Comparison of ENCODE assay signal across 28 cellular contexts in genomic region chr16:68362952-68363846, GRCh38.
"Had no signal": no experiment of that assay in that cellular context is flagged by ENCODE, and none has a peak within 500 bp of the region (broad histone marks: within the 10 kb centered on the region; RNA-seq: fewer than 3 reads in every experiment).

No MANE protein-coding gene starts in this region.

- H3K27ac ChIP-seq: epithelial cell of prostate, hepatocyte, transverse colon, vagina had no signal

- H3K36me3 Mint-ChIP-seq: brain; natural killer cell treated with Interleukin-12 subunit alpha and Interleukin-12 subunit beta and Interleukin-15 and Interleukin-18, amount 100 ng/mL, for 72 hours; WTC11 had no signal

- FAIRE-seq: colon, islet of Langerhans, TTC549 had no signal

- H3K9me3 ChIP-seq: transverse colon, vagina had no signal

- H2AFZ ChIP-seq: hepatocyte had no signal

- H3K4me3 ChIP-seq: dorsolateral prefrontal cortex, hepatocyte, lung, transverse colon, vagina had no signal

- H3K4me3 Mint-ChIP-seq: activated CD4-positive, alpha-beta T cell treated with anti-CD3 and anti-CD28 coated beads for 36 hours; activated naive CD8-positive, alpha-beta T cell treated with anti-CD3 and anti-CD28 coated beads, Interleukin-2, amount 50 U/mL, for 24 hours; brain; endodermal cell; mesothelial cell of epicardium; natural killer cell treated with Interleukin-12 subunit alpha and Interleukin-12 subunit beta and Interleukin-15 and Interleukin-18, amount 100 ng/mL, for 72 hours; T-helper 2 cell treated with Interferon-gamma antibody and Interleukin-4, amounts not matched to agents 5 μg/mL and 100 μg/mL, for 36 hours; WTC11 had no signal

- H3K27me3 ChIP-seq: dorsolateral prefrontal cortex, hepatocyte, vagina had no signal

- H3K9me3 Mint-ChIP-seq: activated naive CD8-positive, alpha-beta T cell treated with anti-CD3 and anti-CD28 coated beads, Interleukin-2, amount 50 U/mL, for 24 hours; brain; endodermal cell; mesothelial cell of epicardium; natural killer cell treated with Interleukin-12 subunit alpha and Interleukin-12 subunit beta and Interleukin-15 and Interleukin-18, amount 100 ng/mL, for 72 hours; T-helper 2 cell treated with Interferon-gamma antibody and Interleukin-4, amounts not matched to agents 5 μg/mL and 100 μg/mL, for 36 hours; WTC11 had no signal

- H3K4me1 ChIP-seq: transverse colon had no signal

- DNase-seq: activated CD4-positive, alpha-beta T cell treated with anti-CD3 and anti-CD28 coated beads for 36 hours; activated CD4-positive, alpha-beta T cell treated with anti-CD3 and anti-CD28 coated beads, Interleukin-2, amount 50 U/mL, for 48 hours; activated naive CD4-positive, alpha-beta T cell; activated naive CD8-positive, alpha-beta T cell treated with anti-CD3 and anti-CD28 coated beads, Interleukin-2, amount 50 U/mL, for 24 hours; activated T-cell treated with anti-CD3 and anti-CD28 coated beads for 4 hours; anterior cingulate cortex; central memory CD4-positive, alpha-beta T cell; dorsolateral prefrontal cortex; left colon; retina; stimulated activated CD4-positive, alpha-beta T cell treated with anti-CD3 and anti-CD28 coated beads, Interleukin-12 subunit alpha, Interleukin-12 subunit beta, amount 100 ng/mL, for 4 hours; stimulated activated CD4-positive, alpha-beta T cell treated with anti-CD3 and anti-CD28 coated beads, Interleukin-1b, Interleukin-23, amount 100 ng/mL, for 48 hours; stimulated activated CD8-positive, alpha-beta memory T cell treated with anti-CD3 and anti-CD28 coated beads, Interleukin-4, amount 100 ng/mL, for 48 hours; stimulated activated naive CD4-positive, alpha-beta T cell; transverse colon had no signal

- H3K27ac Mint-ChIP-seq: activated CD4-positive, alpha-beta T cell treated with anti-CD3 and anti-CD28 coated beads for 36 hours; activated naive CD8-positive, alpha-beta T cell treated with anti-CD3 and anti-CD28 coated beads, Interleukin-2, amount 50 U/mL, for 24 hours; endodermal cell; mesothelial cell of epicardium; natural killer cell treated with Interleukin-12 subunit alpha and Interleukin-12 subunit beta and Interleukin-15 and Interleukin-18, amount 100 ng/mL, for 72 hours; T-helper 2 cell treated with Interferon-gamma antibody and Interleukin-4, amounts not matched to agents 5 μg/mL and 100 μg/mL, for 36 hours had no signal

- H3K79me2 ChIP-seq: hepatocyte had no signal

- ATAC-seq: activated CD4-positive, alpha-beta T cell treated with anti-CD3 and anti-CD28 coated beads for 36 hours; activated naive CD8-positive, alpha-beta T cell treated with anti-CD3 and anti-CD28 coated beads, Interleukin-2, amount 50 U/mL, for 24 hours; left colon; natural killer cell treated with Interleukin-12 subunit alpha and Interleukin-12 subunit beta and Interleukin-15 and Interleukin-18, amount 100 ng/mL, for 72 hours; WTC11 had no signal

- H3K36me3 ChIP-seq: transverse colon had no signal

- H3K27me3 Mint-ChIP-seq: brain had no signal

- H3K4me2 ChIP-seq: hepatocyte had no signal
